13 cellular contexts compared by ENCODE assay signal in genomic region chr6:104943781-104944180, GRCh38.
DNase-seq lines count a peak whose midpoint lies in the region; ATAC-seq and TF ChIP-seq lines count a peak whose summit lies in the region.
"Had no signal": no experiment of that assay in that cellular context is flagged by ENCODE, and none has a peak within 500 bp of the region (broad histone marks: within the 10 kb centered on the region; RNA-seq: fewer than 3 reads in every experiment).

No MANE protein-coding gene starts in this region.

- DNase-seq in AG08396 (ENCODE audit: low spot score) (peak; percentile 22), fibroblast of mammary gland (ENCODE audit: low read depth) (peak; percentile 18), HK-2 (ENCODE audit: unreplicated experiment) (no peak), retina (no peak)
- DNase-seq in effector CD8-positive, alpha-beta T cell (lab: John Stamatoyannopoulos, UW): no peak
- DNase-seq: activated CD8-positive, alpha-beta memory T cell treated with anti-CD3 and anti-CD28 coated beads for 24 hours; immature natural killer cell; NCI-H510A treated with DMSO at 0.1 percent for 48 hours had no signal

- TF ChIP-seq CTCF in HEK293 (tag by site-specific recombination; IDR thresholded peaks at IDR 0.05): no peak
- TF ChIP-seq CTCF in fibroblast of mammary gland (conservative IDR thresholded peaks at IDR 0.05; ENCODE audit: control insufficient read depth, insufficient read depth, low read depth, low read length): no peak

- no peaks in the 10 kb centered on the region; the same call in 1 of the 2 replicates for H3K4me1 ChIP-seq in HEK293 (ENCODE audit: control insufficient read depth, insufficient read depth, low read length)

- no peaks in the 10 kb centered on the region for H3K9me3 ChIP-seq in HEK293 (ENCODE audit: control insufficient read depth, insufficient read depth, low read depth, low read length)

- CTCF ChIA-PET in HEK293 (lab: Yijun Ruan, JAX): interaction anchor here (0.6 to 1.6 kb wide), 2 partner anchors 134 to 424 kb away, joined by 3 to 12 read pairs; no protein-coding TSS in a partner anchor

- POLR2A ChIA-PET in HEK293 (lab: Yijun Ruan, JAX): no interaction called here

- H3K27ac ChIP-seq in HEK293 (ENCODE audit: extremely low read depth, low read depth, low read length): no peak overlapping the region
- H3K27ac ChIP-seq: SJSA1 had no signal

- peak; percentile 32; the same call in 1 of the 3 replicates for ATAC-seq in SK-N-SH treated with all-trans-retinoic acid at 6 μM for 48 hours
- no peak for ATAC-seq in GM18502 (IDR thresholded peaks at IDR 0.05; ENCODE audit: poor library complexity, unreplicated experiment)
- ATAC-seq: stimulated activated effector memory CD8-positive, alpha-beta T cell treated with anti-CD3 and anti-CD28 coated beads, Interleukin-12 subunit alpha, Interleukin-12 subunit beta, amount 100 ng/mL, for 72 hours had no signal

- H3K4me3 ChIP-seq in HEK293 (ENCODE audit: low read depth, low read length): no peak overlapping the region
- H3K4me3 ChIP-seq in fibroblast of mammary gland (ENCODE audit: control insufficient read depth, low read depth, low read length): no peak overlapping the region
- H3K4me3 ChIP-seq: SJSA1 had no signal

- no peaks in the 10 kb centered on the region for H3K36me3 ChIP-seq in HEK293 (ENCODE audit: control insufficient read depth in 2 of 2, insufficient read depth in 1 of 2, low read length in 2 of 2)
- H3K36me3 ChIP-seq: SJSA1 had no signal

TF ChIP-seq in HEK293, 187 proteins besides CTCF, POLR2A, EP300 and RAD21 (continues in another document):
- TF ChIP-seq PRDM4 (tag by site-specific recombination; IDR thresholded peaks at IDR 0.05) (no peak), ZNF23 (tag by site-specific recombination; IDR thresholded peaks at IDR 0.05; ENCODE audit: borderline replicate concordance) (no peak), ZBTB8A (tag by site-specific recombination; IDR thresholded peaks at IDR 0.05) (no peak), REST (tag by site-specific recombination; IDR thresholded peaks at IDR 0.05) (peak; percentile 96), YY1 (tag by site-specific recombination; IDR thresholded peaks at IDR 0.05) (peak; percentile 12; the same call in 1 of the 2 replicates), GFI1B (tag by site-specific recombination; IDR thresholded peaks at IDR 0.05) (no peak), SALL2 (tag by site-specific recombination; IDR thresholded peaks at IDR 0.05; ENCODE audit: borderline replicate concordance) (no peak)

TF ChIP-seq in SK-N-SH treated with all-trans-retinoic acid at 6 μM for 48 hours, 23 proteins besides CTCF, POLR2A, EP300 and RAD21:
- TF ChIP-seq TCF4 (CRISPR knock-in tag; IDR thresholded peaks at IDR 0.05; ENCODE audit: borderline replicate concordance) (no peak), RARB (CRISPR knock-in tag; IDR thresholded peaks at IDR 0.05) (no peak), BACH2 (CRISPR knock-in tag; IDR thresholded peaks at IDR 0.05; ENCODE audit: borderline replicate concordance) (no peak), ZNF8 (CRISPR knock-in tag; IDR thresholded peaks at IDR 0.05) (no peak), OSR1 (CRISPR knock-in tag; IDR thresholded peaks at IDR 0.05) (no peak), TSHZ2 (CRISPR knock-in tag; IDR thresholded peaks at IDR 0.05) (0 out of 2 replicates have a peak, but pooled peaks have one; percentile 30), PPARA (CRISPR knock-in tag; IDR thresholded peaks at IDR 0.05; ENCODE audit: borderline replicate concordance) (no peak), GLIS3 (CRISPR knock-in tag; IDR thresholded peaks at IDR 0.05) (no peak)

Comparison
In these comparisons a context has a peak if more than half of its experiments do, and no peak if none do; other contexts are left out.
1. DNase-seq: peak in AG08396 (single experiment) and fibroblast of mammary gland (single experiment); none in HK-2 (single experiment), effector CD8-positive, alpha-beta T cell (single experiment) and retina (single experiment).